Comparison of ENCODE assay signal across 8 cellular contexts in genomic region chrX:40097492-40098263, GRCh38. TPM values are rescaled to one million over a fixed set of nuclear protein-coding genes. Genes with fewer than 3 reads are reported as not detected.
DNase-seq lines count a peak whose midpoint lies in the region; ATAC-seq, FAIRE-seq and TF ChIP-seq lines count a peak whose summit lies in the region.

TSS of gene BCOR (minus strand) at chrX:40097958. CDS start at chrX:40077929, 20,029 bp downstream.

- no peak within 1 kb of the TSS for H3K4ac ChIP-seq in neuronal stem cell (ENCODE audit: low read length)

- no peak within 1 kb of the TSS for H2BK15ac ChIP-seq in neuronal stem cell (ENCODE audit: low read length)

- no peak within 1 kb of the TSS for H2BK5ac ChIP-seq in neuronal stem cell (ENCODE audit: low read length)

- H3K36me3 ChIP-seq in neuronal stem cell (replicated peaks in 1 of 2; ENCODE audit: control insufficient read depth in 2 of 2, insufficient read depth in 2 of 2, low read length in 2 of 2) (no peaks in the 10 kb centered on the region), thymus (ENCODE audit: control insufficient read depth, insufficient read depth) (no peaks in the 10 kb centered on the region)

- H3K27me3 ChIP-seq in neuronal stem cell (ENCODE audit: control insufficient read depth in 3 of 3, insufficient read depth in 3 of 3, low read depth in 1 of 3, low read length in 3 of 3): peaks cover 0 to 8% (median 0%) of the 10 kb centered on the region in 3 experiments
- H3K27me3 ChIP-seq in thymus (ENCODE audit: control insufficient read depth, insufficient read depth): no peaks in the 10 kb centered on the region

- no peak within 1 kb of the TSS for H4K91ac ChIP-seq in neuronal stem cell (ENCODE audit: low read depth, low read length, poor library complexity)

- peak within 1 kb of the TSS; percentile 69 for H3K4me2 ChIP-seq in neuronal stem cell (ENCODE audit: insufficient read depth, low read length, poor library complexity, severe bottlenecking)

- H3K27ac ChIP-seq in neuronal stem cell (replicated peaks; ENCODE audit: low read length) (peak within 1 kb of the TSS; percentile 46), thymus (ENCODE audit: low read depth) (peak within 1 kb of the TSS; percentile 90)

- DNase-seq in GDM1 (lab: John Stamatoyannopoulos, UW) (peak; percentile 76), RCC 7860 (ENCODE audit: low spot score) (peak; percentile 37), fibroblast of the aortic adventitia (ENCODE audit: low read depth) (peak; percentile 62), neuronal stem cell (ENCODE audit: low spot score) (no peak)
- peak; percentile 63 for DNase-seq in activated T-helper 9 cell treated with anti-CD3 and anti-CD28 coated beads, Interleukin-2, amount 50 U/mL, for 16 hours (ENCODE audit: low read depth)

- H3K9ac ChIP-seq in neuronal stem cell (ENCODE audit: low read depth, low read length, poor library complexity): peak within 1 kb of the TSS; percentile 77

- H4K8ac ChIP-seq in neuronal stem cell (ENCODE audit: low read depth, low read length): no peak within 1 kb of the TSS

- WGBS in neuronal stem cell (ENCODE audit: extremely low coverage in 2 of 2, insufficient read length in 2 of 2, insufficient replicate concordance in 1 of 2), 2 donors: no CpG with 5 or more reads among the region's 100 CpGs
- WGBS in thymus: under 1% methylated on average over 88 of the region's 100 CpGs

- H3K14ac ChIP-seq in neuronal stem cell (ENCODE audit: low read length): no peak within 1 kb of the TSS

- FAIRE-seq in RCC 7860 (lab: Jason Lieb, UNC): no peak

- H2AK5ac ChIP-seq in neuronal stem cell (ENCODE audit: low read depth, low read length): no peak within 1 kb of the TSS

- H3K9me3 ChIP-seq in neuronal stem cell (replicated peaks in 1 of 2; ENCODE audit: control insufficient read depth in 2 of 2, insufficient read depth in 1 of 2, low read depth in 1 of 2, low read length in 2 of 2): no peaks in the 10 kb centered on the region
- no peaks in the 10 kb centered on the region for H3K9me3 ChIP-seq in thymus (ENCODE audit: control insufficient read depth)

- peak within 1 kb of the TSS; percentile 80 for H3K23ac ChIP-seq in neuronal stem cell (ENCODE audit: low read depth, low read length, poor library complexity)

- no peak within 1 kb of the TSS for H2BK12ac ChIP-seq in neuronal stem cell (ENCODE audit: low read length)

- H3K4me3 ChIP-seq in fibroblast of the aortic adventitia (ENCODE audit: low read depth, low read length) (peak within 1 kb of the TSS; percentile 68), neuronal stem cell (ENCODE audit: low read length in 2 of 2) (peak within 1 kb of the TSS; percentile 60 to 85), thymus (ENCODE audit: low read length) (peak within 1 kb of the TSS; percentile 77)

- ATAC-seq in HG03432 (IDR thresholded peaks at IDR 0.05; ENCODE audit: unreplicated experiment): peak; percentile 23
- no peak for ATAC-seq in HG03469 (IDR thresholded peaks at IDR 0.05; ENCODE audit: unreplicated experiment)

- H3K79me1 ChIP-seq in neuronal stem cell (ENCODE audit: low read depth, low read length): peaks cover 2% of the 10 kb centered on the region

- peak within 1 kb of the TSS; percentile 93 for H3K18ac ChIP-seq in neuronal stem cell (ENCODE audit: low read length)

- H3K4me1 ChIP-seq in neuronal stem cell (ENCODE audit: control insufficient read depth in 2 of 2, insufficient read depth in 1 of 2, low read depth in 1 of 2, low read length in 2 of 2) (peaks cover 10 to 32% of the 10 kb centered on the region in 2 donors), thymus (ENCODE audit: control insufficient read depth, insufficient read depth, low read length) (peaks cover 18% of the 10 kb centered on the region)

- TF ChIP-seq CTCF in fibroblast of the aortic adventitia (IDR thresholded peaks at IDR 0.05; ENCODE audit: insufficient read depth, low read length): no peak

- H2AFZ ChIP-seq in neuronal stem cell (ENCODE audit: low read length): peak within 1 kb of the TSS; percentile 68

- no peak within 1 kb of the TSS for H2BK120ac ChIP-seq in neuronal stem cell (ENCODE audit: low read depth, low read length)

RNA-seq across cellular contexts. Expression of gene BCOR, which starts in this region (rescaled TPM):
- total RNA-seq in fibroblast of the aortic adventitia (ENCODE audit: low replicate concordance): 8.2 and 12.7 TPM in 2 replicates
- 5.4 TPM for polyA plus RNA-seq in neuronal stem cell (2013, experiment 1 of 2)
- 5.2 TPM for polyA plus RNA-seq in neuronal stem cell (2013, experiment 2 of 2)
- polyA plus RNA-seq in thymus: 24.4 TPM
